In the genomic region with DNA sequence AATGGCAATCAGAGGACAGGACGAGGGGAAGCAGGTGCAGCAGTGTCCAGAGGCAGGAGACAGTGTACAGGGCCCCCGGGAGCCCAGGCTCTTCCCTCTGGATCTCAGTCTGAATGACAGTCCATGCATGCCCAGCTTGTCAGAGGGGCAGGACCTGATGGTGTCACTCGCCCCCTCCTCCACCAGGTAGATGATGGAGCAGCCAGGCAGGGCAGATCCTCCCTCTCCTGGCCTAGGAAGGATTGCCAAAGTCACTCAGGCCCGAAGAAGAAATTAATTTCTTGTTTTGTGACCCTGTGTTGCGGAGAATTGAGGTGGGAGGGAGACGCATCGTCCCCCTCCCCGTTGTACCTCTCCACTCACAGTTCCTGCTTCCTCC, we compare ENCODE assay signal across 24 cellular contexts. TPM values are rescaled to one million over a fixed set of nuclear protein-coding genes. Genes with fewer than 3 reads are reported as not detected.
"Had no signal": no experiment of that assay in that cellular context is flagged by ENCODE, and none has a peak within 500 bp of the region (broad histone marks: within the 10 kb centered on the region; RNA-seq: fewer than 3 reads in every experiment).

No MANE protein-coding gene starts in this region.

- DNase-seq: brain microvascular endothelial cell; erythroblast; foreskin melanocyte; left lung; lower lobe of right lung; mesenchymal stem cell; naive thymus-derived CD4-positive, alpha-beta T cell; nucleus accumbens; right lobe of liver; spleen; stimulated activated naive CD8-positive, alpha-beta T cell treated with anti-CD3 and anti-CD28 coated beads, Interleukin-15, Interleukin-2, amounts not matched to agents 100 U/mL and 50 U/mL, for 24 hours; transverse colon had no signal

- H3K27ac Mint-ChIP-seq: dendritic cell treated with granulocyte-macrophage colony-stimulating factor and Interleukin-4, amounts not matched to agents 40 ng/mL and 50 ng/mL, for 4 days; naive thymus-derived CD4-positive, alpha-beta T cell had no signal

- H3K27ac ChIP-seq: brain microvascular endothelial cell, cardiac muscle cell, hepatocyte, left lung, lower lobe of right lung, parathyroid adenoma, prostate gland, right lobe of liver, suprapubic skin had no signal

- H3K9me3 Mint-ChIP-seq: dendritic cell treated with granulocyte-macrophage colony-stimulating factor and Interleukin-4, amounts not matched to agents 40 ng/mL and 50 ng/mL, for 4 days; naive thymus-derived CD4-positive, alpha-beta T cell had no signal

- H3K4me3 Mint-ChIP-seq: dendritic cell treated with granulocyte-macrophage colony-stimulating factor and Interleukin-4, amounts not matched to agents 40 ng/mL and 50 ng/mL, for 4 days; naive thymus-derived CD4-positive, alpha-beta T cell had no signal

- H3K4me3 ChIP-seq: cardiac muscle cell, hepatocyte, left lung, lower lobe of right lung, prostate gland, right lobe of liver, spleen, suprapubic skin, transverse colon had no signal

- H3K27me3 ChIP-seq: brain microvascular endothelial cell, cardiac muscle cell, right lobe of liver, suprapubic skin had no signal

- H3K9me3 ChIP-seq: left lung, lower lobe of right lung, prostate gland, right lobe of liver, spleen, suprapubic skin, transverse colon had no signal

- H3K36me3 ChIP-seq: brain microvascular endothelial cell, cardiac muscle cell, left lung, lower lobe of right lung, prostate gland, right lobe of liver, spleen, suprapubic skin, transverse colon had no signal

- ATAC-seq: left lung; lower lobe of right lung; naive thymus-derived CD4-positive, alpha-beta T cell; right lobe of liver; stimulated activated naive CD8-positive, alpha-beta T cell treated with anti-CD3 and anti-CD28 coated beads, Interleukin-15, Interleukin-2, amounts not matched to agents 100 U/mL and 50 U/mL, for 24 hours had no signal

RNA-seq across cellular contexts. Expression of a gene that starts 4.0 kb away (rescaled TPM):
- polyA plus RNA-seq: naive thymus-derived CD4-positive, alpha-beta T cell had no signal

RNA-seq across cellular contexts. Expression of a gene that starts 22.5 kb away (rescaled TPM):
- total RNA-seq: cardiac muscle cell, endothelial cell of umbilical vein, hepatocyte, kidney epithelial cell, lower lobe of right lung, prostate gland, renal cortical epithelial cell, right lobe of liver, skeletal muscle tissue, spleen, suprapubic skin, transverse colon, ureter had no signal
- polyA plus RNA-seq: cardiac muscle cell; endothelial cell of umbilical vein; hepatocyte; naive thymus-derived CD4-positive, alpha-beta T cell; neural cell had no signal
